In the genomic region with DNA sequence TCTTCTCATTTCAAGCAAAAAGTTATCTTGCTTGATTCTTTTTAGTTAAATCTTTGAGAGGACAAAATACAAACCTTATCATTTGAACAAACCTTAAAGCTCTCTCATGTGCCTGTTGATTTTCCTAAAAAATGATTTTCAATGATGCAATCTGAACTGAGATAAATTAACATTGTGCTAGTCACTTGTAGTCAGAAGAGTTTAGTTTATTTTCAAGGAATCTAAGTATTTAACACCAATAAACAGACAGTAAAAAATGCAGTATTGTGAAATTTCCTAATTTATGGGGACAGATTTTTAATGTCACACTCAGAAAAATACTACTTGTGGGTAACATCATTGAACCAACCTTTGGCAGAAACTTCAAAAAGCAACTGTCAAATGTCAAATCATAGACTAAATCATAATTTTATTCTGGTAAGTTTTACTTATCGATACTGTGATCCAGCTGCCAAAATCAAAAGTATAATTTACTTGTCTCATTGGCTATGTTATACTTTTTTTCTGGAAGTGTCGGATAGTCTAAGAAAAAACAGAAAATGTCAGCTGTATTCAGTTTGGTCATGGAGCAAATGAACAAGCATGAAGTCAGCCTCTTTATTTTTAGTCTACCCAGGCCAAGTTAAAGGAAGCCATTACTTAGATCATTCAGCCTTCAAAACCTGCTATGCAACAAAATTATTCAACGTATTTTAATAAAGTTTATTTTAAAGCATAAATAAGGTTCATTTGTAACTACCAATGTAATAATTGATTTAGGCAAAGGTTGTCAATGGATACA, we compare ENCODE assay signal across 14 cellular contexts.
"Had no signal": no experiment of that assay in that cellular context is flagged by ENCODE, and none has a peak within 500 bp of the region (broad histone marks: within the 10 kb centered on the region; RNA-seq: fewer than 3 reads in every experiment).

No MANE protein-coding gene starts in this region.

- DNase-seq: activated CD4-positive, alpha-beta T cell treated with anti-CD3 and anti-CD28 coated beads, Interleukin-2, amount 50 U/mL, for 4 hours; cerebellar nuclear complex; cortex of kidney; mucosa of descending colon; sigmoid colon; stimulated activated CD4-positive, alpha-beta T cell treated with anti-CD3 and anti-CD28 coated beads, Interleukin-12 subunit alpha, Interleukin-12 subunit beta, amount 100 ng/mL, for 4 hours; stimulated activated CD4-positive, alpha-beta T cell treated with anti-CD3 and anti-CD28 coated beads, Interleukin-1b, Interleukin-23, amount 100 ng/mL, for 48 hours; stimulated activated CD8-positive, alpha-beta memory T cell treated with anti-CD3 and anti-CD28 coated beads, Interleukin-4, amount 100 ng/mL, for 48 hours; stimulated activated naive CD4-positive, alpha-beta T cell; upper lobe of right lung; WERI-Rb-1 had no signal

- H3K36me3 ChIP-seq: esophagus muscularis mucosa, sigmoid colon, upper lobe of right lung, WERI-Rb-1 had no signal

- FAIRE-seq: bronchial epithelial cell had no signal

- H3K9me3 ChIP-seq: esophagus muscularis mucosa, mucosa of descending colon, sigmoid colon, upper lobe of right lung had no signal

- H3K27ac ChIP-seq: esophagus muscularis mucosa, upper lobe of right lung, WERI-Rb-1 had no signal

- H3K4me3 ChIP-seq: esophagus muscularis mucosa, mucosa of descending colon, sigmoid colon, upper lobe of right lung had no signal

- ATAC-seq: mucosa of descending colon; natural killer cell treated with Interleukin-12 subunit alpha and Interleukin-12 subunit beta and Interleukin-15 and Interleukin-18, amount 100 ng/mL, for 72 hours had no signal

- H3K27me3 ChIP-seq: esophagus muscularis mucosa, sigmoid colon, upper lobe of right lung had no signal

- H3K4me1 ChIP-seq: sigmoid colon had no signal
